18 cellular contexts compared by ENCODE assay signal in genomic region chr13:45546410-45546765, GRCh38.
A peak's percentile ranks its signal among the peaks of the same experiment; 100 is the strongest.
DNase-seq lines count a peak whose midpoint lies in the region; ATAC-seq and TF ChIP-seq lines count a peak whose summit lies in the region.
"Had no signal": no experiment of that assay in that cellular context is flagged by ENCODE, and none has a peak within 500 bp of the region (broad histone marks: within the 10 kb centered on the region; RNA-seq: fewer than 3 reads in every experiment).

No MANE protein-coding gene starts in this region.

- H3K27ac ChIP-seq in BLaER1 (no peak overlapping the region), esophagus muscularis mucosa (replicated peaks in 1 of 4) (no peak overlapping the region)
- no peak overlapping the region for H3K27ac ChIP-seq in BLaER1 treated with 17β-estradiol and CSF1 and Interleukin-3, amounts not matched to agents 10 nM and 100 nM

- H3K27ac Mint-ChIP-seq in stimulated activated memory B cell treated with anti-CD40 and anti-IgM and Interleukin-4, amounts not matched to agents 10 μg/mL and 1 μg/mL and 100 μg/mL, for 72 hours = no peak overlapping the region
- H3K27ac Mint-ChIP-seq: CD14-positive monocyte; CD4-positive, CD25-positive, alpha-beta regulatory T cell; CD8-positive, alpha-beta memory T cell had no signal

- H4K20me1 ChIP-seq in BLaER1 = no peaks in the 10 kb centered on the region
- H4K20me1 ChIP-seq in BLaER1 treated with 17β-estradiol and CSF1 and Interleukin-3, amounts not matched to agents 10 nM and 100 nM = no peaks in the 10 kb centered on the region

- H3K36me3 ChIP-seq in BLaER1 = no peaks in the 10 kb centered on the region
- H3K36me3 ChIP-seq in BLaER1 treated with 17β-estradiol and CSF1 and Interleukin-3, amounts not matched to agents 10 nM and 100 nM = no peaks in the 10 kb centered on the region
- no peaks in the 10 kb centered on the region for H3K36me3 ChIP-seq in esophagus muscularis mucosa
- H3K36me3 ChIP-seq: BE2C had no signal

- H3K9me3 ChIP-seq in BLaER1 (no peaks in the 10 kb centered on the region), esophagus muscularis mucosa (no peaks in the 10 kb centered on the region)
- H3K9me3 ChIP-seq in BLaER1 treated with 17β-estradiol and CSF1 and Interleukin-3, amounts not matched to agents 10 nM and 100 nM (replicated peaks in 1 of 11) = no peaks in the 10 kb centered on the region
- H3K9me3 ChIP-seq: BE2C had no signal

- WGBS in esophagus muscularis mucosa = 88% methylated on average over 8 of the region's 8 CpGs

- TF ChIP-seq CTCF in esophagus muscularis mucosa (IDR thresholded peaks at IDR 0.05) = no peak

- H3K4me3 ChIP-seq in BLaER1 (no peak overlapping the region), esophagus muscularis mucosa (no peak overlapping the region)
- no peak overlapping the region for H3K4me3 ChIP-seq in BLaER1 treated with 17β-estradiol and CSF1 and Interleukin-3, amounts not matched to agents 10 nM and 100 nM

- DNase-seq in esophagus muscularis mucosa (ENCODE audit: extremely low spot score) = peak; percentile 37
- DNase-seq in activated T-cell treated with anti-CD3 and anti-CD28 coated beads, Interleukin-2, amount 50 U/mL, for 1 hour = no peak
- DNase-seq: 8988T; ACHN; BE2C; C1 segment of cervical spinal cord; Calu3; CD4-positive, alpha-beta memory T cell; CD4-positive, CD25-positive, alpha-beta regulatory T cell; CD8-positive, alpha-beta memory T cell; COR-L47; DMS79 treated with DMSO at 0.1 percent for 48 hours had no signal

- no peak for TF ChIP-seq EP300 in esophagus muscularis mucosa (IDR thresholded peaks at IDR 0.05)

- H3K4me2 ChIP-seq in BLaER1 = peak overlapping the region; percentile 47
- H3K4me2 ChIP-seq in BLaER1 treated with 17β-estradiol and CSF1 and Interleukin-3, amounts not matched to agents 10 nM and 100 nM = peak overlapping the region; percentile 10 to 71 (median 42); a peak in 19 of 22 replicates

- no peaks in the 10 kb centered on the region for H3K9me3 Mint-ChIP-seq in stimulated activated memory B cell treated with anti-CD40 and anti-IgM and Interleukin-4, amounts not matched to agents 10 μg/mL and 1 μg/mL and 100 μg/mL, for 72 hours
- H3K9me3 Mint-ChIP-seq: CD14-positive monocyte; CD4-positive, alpha-beta memory T cell; CD4-positive, CD25-positive, alpha-beta regulatory T cell; CD8-positive, alpha-beta memory T cell had no signal

- no peak overlapping the region for H3K4me3 Mint-ChIP-seq in stimulated activated memory B cell treated with anti-CD40 and anti-IgM and Interleukin-4, amounts not matched to agents 10 μg/mL and 1 μg/mL and 100 μg/mL, for 72 hours
- H3K4me3 Mint-ChIP-seq: CD14-positive monocyte; CD4-positive, alpha-beta memory T cell; CD4-positive, CD25-positive, alpha-beta regulatory T cell; CD8-positive, alpha-beta memory T cell had no signal

- H3K36me3 Mint-ChIP-seq in stimulated activated memory B cell treated with anti-CD40 and anti-IgM and Interleukin-4, amounts not matched to agents 10 μg/mL and 1 μg/mL and 100 μg/mL, for 72 hours = no peaks in the 10 kb centered on the region
- H3K36me3 Mint-ChIP-seq: CD14-positive monocyte; CD4-positive, alpha-beta memory T cell; CD4-positive, CD25-positive, alpha-beta regulatory T cell; CD8-positive, alpha-beta memory T cell had no signal

- no peaks in the 10 kb centered on the region for H3K27me3 ChIP-seq in BLaER1
- H3K27me3 ChIP-seq in BLaER1 treated with 17β-estradiol and CSF1 and Interleukin-3, amounts not matched to agents 10 nM and 100 nM = no peaks in the 10 kb centered on the region
- peaks cover 0 to 8% (median 0%) of the 10 kb centered on the region in 4 donors for H3K27me3 ChIP-seq in esophagus muscularis mucosa
- H3K27me3 ChIP-seq: BE2C had no signal

- H3K27me3 Mint-ChIP-seq in stimulated activated memory B cell treated with anti-CD40 and anti-IgM and Interleukin-4, amounts not matched to agents 10 μg/mL and 1 μg/mL and 100 μg/mL, for 72 hours = peaks cover 14% of the 10 kb centered on the region
- H3K27me3 Mint-ChIP-seq: CD4-positive, alpha-beta memory T cell had no signal

- H3K4me1 Mint-ChIP-seq in stimulated activated memory B cell treated with anti-CD40 and anti-IgM and Interleukin-4, amounts not matched to agents 10 μg/mL and 1 μg/mL and 100 μg/mL, for 72 hours = peaks cover 23% of the 10 kb centered on the region
- H3K4me1 Mint-ChIP-seq: CD14-positive monocyte; CD4-positive, alpha-beta memory T cell; CD4-positive, CD25-positive, alpha-beta regulatory T cell; CD8-positive, alpha-beta memory T cell had no signal

- H3K4me1 ChIP-seq in BLaER1 (peaks cover 31% of the 10 kb centered on the region), esophagus muscularis mucosa (no peaks in the 10 kb centered on the region)
- peaks cover 17 to 55% (median 32%) of the 10 kb centered on the region in 10 experiments for H3K4me1 ChIP-seq in BLaER1 treated with 17β-estradiol and CSF1 and Interleukin-3, amounts not matched to agents 10 nM and 100 nM

- TF ChIP-seq POLR2A in esophagus muscularis mucosa (IDR thresholded peaks at IDR 0.05; ENCODE audit: low read depth) = no peak

- intact Hi-C loops in esophagus muscularis mucosa (cut with DNase I) = no loop called here

- no peak overlapping the region for H3K9ac ChIP-seq in BLaER1
- no peak overlapping the region for H3K9ac ChIP-seq in BLaER1 treated with 17β-estradiol and CSF1 and Interleukin-3, amounts not matched to agents 10 nM and 100 nM

- peak; percentile 5 for ATAC-seq in stimulated activated memory B cell treated with anti-CD40 and anti-IgM and Interleukin-4, amounts not matched to agents 10 μg/mL and 1 μg/mL and 100 μg/mL, for 72 hours
- ATAC-seq in HG03439 (IDR thresholded peaks at IDR 0.05; ENCODE audit: unreplicated experiment) = no peak
- ATAC-seq in GM18867 (IDR thresholded peaks at IDR 0.05; ENCODE audit: unreplicated experiment) = no peak
